13 cellular contexts compared by ENCODE assay signal in the genomic region with DNA sequence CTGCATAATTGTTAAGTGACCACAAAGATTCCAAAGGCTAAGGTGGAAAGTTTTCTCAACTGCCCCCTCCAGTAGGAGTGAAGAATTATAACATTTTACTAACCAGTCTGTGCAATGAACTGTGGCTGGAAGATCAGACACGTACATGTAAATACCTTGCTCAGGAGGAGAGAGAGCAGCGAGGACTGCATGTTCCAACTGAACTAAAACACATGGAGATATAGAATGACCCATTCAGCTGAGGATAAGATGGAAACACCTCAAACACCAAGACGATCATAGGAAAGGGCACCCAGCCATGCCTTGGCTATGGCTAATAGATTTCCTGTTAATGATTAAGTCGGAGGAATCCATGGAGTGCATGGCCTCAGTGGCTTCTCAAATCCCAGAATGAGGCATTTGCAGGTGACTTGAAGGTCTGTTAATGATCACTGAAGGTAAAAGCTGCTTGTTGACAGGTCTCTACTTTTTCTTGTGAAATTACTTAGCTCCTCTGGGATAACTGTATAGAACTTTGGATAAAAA.
"Had no signal": no experiment of that assay in that cellular context is flagged by ENCODE, and none has a peak within 500 bp of the region (broad histone marks: within the 10 kb centered on the region; RNA-seq: fewer than 3 reads in every experiment).

No MANE protein-coding gene starts in this region.

- H3K9me3 ChIP-seq: neutrophil, upper lobe of right lung had no signal

- H3K36me3 ChIP-seq: neutrophil, upper lobe of right lung had no signal

- H3K4me3 ChIP-seq: smooth muscle cell, upper lobe of right lung had no signal

- DNase-seq: activated CD4-positive, alpha-beta T cell treated with anti-CD3 and anti-CD28 coated beads, Interleukin-2, amount 10 ng/mL, durations not matched to agents 7 days and 5 days; activated naive CD4-positive, alpha-beta T cell; activated naive CD8-positive, alpha-beta T cell treated with anti-CD3 and anti-CD28 coated beads, Interleukin-2, amount 10 ng/mL, durations not matched to agents 7 days and 5 days; central memory CD4-positive, alpha-beta T cell; cortex of kidney; effector CD4-positive, alpha-beta T cell; glutamatergic neuron; left colon; naive thymus-derived CD4-positive, alpha-beta T cell; upper lobe of right lung had no signal

- H3K4me2 ChIP-seq: smooth muscle cell had no signal

- H3K79me2 ChIP-seq: parathyroid adenoma had no signal

- H2AFZ ChIP-seq: parathyroid adenoma had no signal

- H3K4me1 ChIP-seq: parathyroid adenoma, upper lobe of right lung had no signal

- ATAC-seq: left colon; naive thymus-derived CD4-positive, alpha-beta T cell; upper lobe of right lung had no signal

- H3K27ac ChIP-seq: neutrophil, parathyroid adenoma, upper lobe of right lung had no signal

- H3K27me3 ChIP-seq: neutrophil had no signal
